9 cellular contexts compared by ENCODE assay signal in genomic region chr2:70115646-70116442, GRCh38. TPM values are rescaled to one million over a fixed set of nuclear protein-coding genes. Genes with fewer than 3 reads are reported as not detected.
DNase-seq lines count a peak whose midpoint lies in the region; ATAC-seq and TF ChIP-seq lines count a peak whose summit lies in the region.
"Had no signal": no experiment of that assay in that cellular context is flagged by ENCODE, and none has a peak within 500 bp of the region (broad histone marks: within the 10 kb centered on the region; RNA-seq: fewer than 3 reads in every experiment).

No MANE protein-coding gene starts in this region.

- peak; percentile 51 for TF ChIP-seq POLR2A in GM19099 (IDR thresholded peaks at IDR 0.05; ENCODE audit: extremely low read depth, insufficient read length, low read depth)

- no peaks in the 10 kb centered on the region for H3K27me3 Mint-ChIP-seq in central memory CD8-positive, alpha-beta T cell
- no peaks in the 10 kb centered on the region for H3K27me3 Mint-ChIP-seq in Caco-2 (ENCODE audit: insufficient read depth, unreplicated experiment)

- peaks cover 40% of the 10 kb centered on the region for H3K4me1 ChIP-seq in Caco-2

- H3K9me3 Mint-ChIP-seq in central memory CD8-positive, alpha-beta T cell, result no peaks in the 10 kb centered on the region
- H3K9me3 Mint-ChIP-seq in Caco-2 (ENCODE audit: unreplicated experiment), result no peaks in the 10 kb centered on the region

- no peaks in the 10 kb centered on the region for H3K27me3 ChIP-seq in Caco-2 (replicated peaks; ENCODE audit: control insufficient read depth, insufficient read depth, low read length)

- peaks cover 1% of the 10 kb centered on the region for H3K36me3 Mint-ChIP-seq in central memory CD8-positive, alpha-beta T cell (ENCODE audit: insufficient read depth)
- peaks cover 21% of the 10 kb centered on the region for H3K36me3 Mint-ChIP-seq in Caco-2 (ENCODE audit: insufficient read depth, unreplicated experiment)

- peak overlapping the region in 14 of 21 experiments; percentile 2 to 62 (median 42) for H3K27ac ChIP-seq in skin epidermis

- DNase-seq in central memory CD8-positive, alpha-beta T cell (ENCODE audit: low spot score in 2 of 2), result no peak
- DNase-seq in HT-29 (ENCODE audit: low spot score), result no peak
- no peak for DNase-seq in EL
- no peak for DNase-seq in Caco-2
- DNase-seq: effector CD4-positive, alpha-beta T cell had no signal

- intact Hi-C loops in Caco-2 (cut with micrococcal nuclease; ENCODE audit: unreplicated experiment), result no loop called here

- no peaks in the 10 kb centered on the region for H3K9me3 ChIP-seq in Caco-2

- no peak overlapping the region for H3K4me3 Mint-ChIP-seq in central memory CD8-positive, alpha-beta T cell
- no peak overlapping the region for H3K4me3 Mint-ChIP-seq in Caco-2 (ENCODE audit: unreplicated experiment)

- POLR2A ChIA-PET in Caco-2 (lab: Charles Lee), result interaction anchor here (0.5 to 1.1 kb wide), 3 partner anchors 9 to 20 kb away, joined by 3 to 4 read pairs (median 3); no protein-coding TSS in a partner anchor

- no TSS peak for BruUV-seq in Caco-2 (replicated peaks; lab: Mats Ljungman, UMichigan)

- CTCF ChIA-PET in Caco-2 (lab: Charles Lee), result interaction anchor here (0.9 kb wide), 1 partner anchor 201 kb away, joined by 3 read pairs; the partner anchor contains the start of gene MXD1

- no peaks in the 10 kb centered on the region for H3K36me3 ChIP-seq in Caco-2 (ENCODE audit: control insufficient read depth, insufficient read depth, low read length)

- TF ChIP-seq CTCF in Caco-2 (IDR thresholded peaks at IDR 0.05; ENCODE audit: insufficient read depth in 1 of 2, low read depth in 1 of 2, low read length in 1 of 2, severe bottlenecking in 1 of 2, unreplicated experiment in 1 of 2), result no peak

- ATAC-seq in HG02981 (IDR thresholded peaks at IDR 0.05; ENCODE audit: unreplicated experiment), result peak; percentile 65
- peak; percentile 56 for ATAC-seq in central memory CD8-positive, alpha-beta T cell (replicated peaks; ENCODE audit: extremely low read depth, poor library complexity, severe bottlenecking)
- no peak for ATAC-seq in GM21367 (IDR thresholded peaks at IDR 0.05; ENCODE audit: unreplicated experiment)

- no peak overlapping the region for H3K27ac Mint-ChIP-seq in central memory CD8-positive, alpha-beta T cell (ENCODE audit: low read depth)
- H3K27ac Mint-ChIP-seq in Caco-2 (ENCODE audit: unreplicated experiment), result no peak overlapping the region

- H3K4me3 ChIP-seq in skin epidermis, result no peak overlapping the region
- H3K4me3 ChIP-seq in Caco-2 (ENCODE audit: low read depth, low read length), result no peak overlapping the region

- peaks cover 24% of the 10 kb centered on the region for H3K4me1 Mint-ChIP-seq in central memory CD8-positive, alpha-beta T cell
- H3K4me1 Mint-ChIP-seq in Caco-2 (ENCODE audit: low read depth, unreplicated experiment), result peaks cover 24% of the 10 kb centered on the region

RNA-seq across cellular contexts. Expression of gene PCBP1, which starts 28.6 kb away (rescaled TPM):
- 47.6 and 52.6 TPM in 2 replicates for total RNA-seq in HT-29 (2014; rRNA removed; shearing (Covaris generic))
- 308 and 319 TPM in 2 replicates for total RNA-seq in Caco-2 (2022)
